ENCODE assay signal across 1 cellular context in the genomic region with DNA sequence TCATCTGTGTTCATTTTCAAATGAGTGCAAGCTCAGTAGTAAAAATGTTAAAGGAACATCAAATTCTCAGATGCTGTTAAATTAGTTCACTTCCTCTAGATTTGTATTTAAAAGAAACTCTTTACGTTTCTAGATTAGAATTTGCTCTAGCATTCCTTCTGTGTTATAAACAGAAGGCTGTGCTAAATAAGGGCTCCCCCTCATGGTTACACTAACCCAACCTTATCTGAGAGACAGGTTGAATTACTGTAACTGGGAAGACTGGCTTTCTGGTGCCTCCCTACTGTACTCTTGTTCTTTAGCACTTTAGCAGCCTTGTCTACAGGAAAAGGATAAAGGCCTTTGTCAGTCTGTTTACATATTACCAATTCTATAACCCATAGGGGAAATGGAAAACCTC.
TF ChIP-seq lines count a peak whose summit lies in the region.

No MANE protein-coding gene starts in this region.

TF ChIP-seq in HCT116, 20 proteins besides CTCF, POLR2A, EP300 and RAD21:
- TF ChIP-seq, protein P1, sequence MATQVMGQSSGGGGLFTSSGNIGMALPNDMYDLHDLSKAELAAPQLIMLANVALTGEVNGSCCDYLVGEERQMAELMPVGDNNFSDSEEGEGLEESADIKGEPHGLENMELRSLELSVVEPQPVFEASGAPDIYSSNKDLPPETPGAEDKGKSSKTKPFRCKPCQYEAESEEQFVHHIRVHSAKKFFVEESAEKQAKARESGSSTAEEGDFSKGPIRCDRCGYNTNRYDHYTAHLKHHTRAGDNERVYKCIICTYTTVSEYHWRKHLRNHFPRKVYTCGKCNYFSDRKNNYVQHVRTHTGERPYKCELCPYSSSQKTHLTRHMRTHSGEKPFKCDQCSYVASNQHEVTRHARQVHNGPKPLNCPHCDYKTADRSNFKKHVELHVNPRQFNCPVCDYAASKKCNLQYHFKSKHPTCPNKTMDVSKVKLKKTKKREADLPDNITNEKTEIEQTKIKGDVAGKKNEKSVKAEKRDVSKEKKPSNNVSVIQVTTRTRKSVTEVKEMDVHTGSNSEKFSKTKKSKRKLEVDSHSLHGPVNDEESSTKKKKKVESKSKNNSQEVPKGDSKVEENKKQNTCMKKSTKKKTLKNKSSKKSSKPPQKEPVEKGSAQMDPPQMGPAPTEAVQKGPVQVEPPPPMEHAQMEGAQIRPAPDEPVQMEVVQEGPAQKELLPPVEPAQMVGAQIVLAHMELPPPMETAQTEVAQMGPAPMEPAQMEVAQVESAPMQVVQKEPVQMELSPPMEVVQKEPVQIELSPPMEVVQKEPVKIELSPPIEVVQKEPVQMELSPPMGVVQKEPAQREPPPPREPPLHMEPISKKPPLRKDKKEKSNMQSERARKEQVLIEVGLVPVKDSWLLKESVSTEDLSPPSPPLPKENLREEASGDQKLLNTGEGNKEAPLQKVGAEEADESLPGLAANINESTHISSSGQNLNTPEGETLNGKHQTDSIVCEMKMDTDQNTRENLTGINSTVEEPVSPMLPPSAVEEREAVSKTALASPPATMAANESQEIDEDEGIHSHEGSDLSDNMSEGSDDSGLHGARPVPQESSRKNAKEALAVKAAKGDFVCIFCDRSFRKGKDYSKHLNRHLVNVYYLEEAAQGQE (IDR thresholded peaks at IDR 0.05; ENCODE audit: low read depth), result no peak
- TF ChIP-seq SRF (IDR thresholded peaks at IDR 0.05; ENCODE audit: low read depth) (no peak), EZH2 (IDR thresholded peaks at IDR 0.05) (no peak), POLR2AphosphoS5 (IDR thresholded peaks at IDR 0.05; ENCODE audit: low read depth, low read length) (no peak), ELF1 (IDR thresholded peaks at IDR 0.05; ENCODE audit: borderline replicate concordance, low read depth) (no peak), ZFX (IDR thresholded peaks at IDR 0.05) (no peak), SIN3A (IDR thresholded peaks at IDR 0.05; ENCODE audit: low read depth) (no peak), YY1 (IDR thresholded peaks at IDR 0.05; ENCODE audit: extremely low read depth, insufficient replicate concordance, low read depth, low read length) (no peak), CBX3 (IDR thresholded peaks at IDR 0.05; ENCODE audit: low read depth) (no peak), EZH2phosphoT487 (IDR thresholded peaks at IDR 0.05; ENCODE audit: borderline replicate concordance) (no peak), TCF7L2 (IDR thresholded peaks at IDR 0.05; ENCODE audit: borderline replicate concordance, extremely low read depth, insufficient read depth, insufficient read length) (no peak), FOSL1 (IDR thresholded peaks at IDR 0.05; ENCODE audit: low read depth) (no peak)
- TF ChIP-seq, protein P2, sequence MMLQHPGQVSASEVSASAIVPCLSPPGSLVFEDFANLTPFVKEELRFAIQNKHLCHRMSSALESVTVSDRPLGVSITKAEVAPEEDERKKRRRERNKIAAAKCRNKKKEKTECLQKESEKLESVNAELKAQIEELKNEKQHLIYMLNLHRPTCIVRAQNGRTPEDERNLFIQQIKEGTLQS (IDR thresholded peaks at IDR 0.05), result no peak
- TF ChIP-seq, protein P3, sequence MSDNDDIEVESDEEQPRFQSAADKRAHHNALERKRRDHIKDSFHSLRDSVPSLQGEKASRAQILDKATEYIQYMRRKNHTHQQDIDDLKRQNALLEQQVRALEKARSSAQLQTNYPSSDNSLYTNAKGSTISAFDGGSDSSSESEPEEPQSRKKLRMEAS (IDR thresholded peaks at IDR 0.05), result no peak
- TF ChIP-seq, protein P4, sequence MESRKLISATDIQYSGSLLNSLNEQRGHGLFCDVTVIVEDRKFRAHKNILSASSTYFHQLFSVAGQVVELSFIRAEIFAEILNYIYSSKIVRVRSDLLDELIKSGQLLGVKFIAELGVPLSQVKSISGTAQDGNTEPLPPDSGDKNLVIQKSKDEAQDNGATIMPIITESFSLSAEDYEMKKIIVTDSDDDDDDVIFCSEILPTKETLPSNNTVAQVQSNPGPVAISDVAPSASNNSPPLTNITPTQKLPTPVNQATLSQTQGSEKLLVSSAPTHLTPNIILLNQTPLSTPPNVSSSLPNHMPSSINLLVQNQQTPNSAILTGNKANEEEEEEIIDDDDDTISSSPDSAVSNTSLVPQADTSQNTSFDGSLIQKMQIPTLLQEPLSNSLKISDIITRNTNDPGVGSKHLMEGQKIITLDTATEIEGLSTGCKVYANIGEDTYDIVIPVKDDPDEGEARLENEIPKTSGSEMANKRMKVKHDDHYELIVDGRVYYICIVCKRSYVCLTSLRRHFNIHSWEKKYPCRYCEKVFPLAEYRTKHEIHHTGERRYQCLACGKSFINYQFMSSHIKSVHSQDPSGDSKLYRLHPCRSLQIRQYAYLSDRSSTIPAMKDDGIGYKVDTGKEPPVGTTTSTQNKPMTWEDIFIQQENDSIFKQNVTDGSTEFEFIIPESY (IDR thresholded peaks at IDR 0.05; ENCODE audit: extremely low read depth, insufficient replicate concordance, low read length), result no peak
